Comparison of ENCODE assay signal across 14 cellular contexts in genomic region chr17:81522491-81523125, GRCh38. TPM values are rescaled to one million over a fixed set of nuclear protein-coding genes. Genes with fewer than 3 reads are reported as not detected.
"Had no signal": no experiment of that assay in that cellular context is flagged by ENCODE, and none has a peak within 500 bp of the region (broad histone marks: within the 10 kb centered on the region; RNA-seq: fewer than 3 reads in every experiment).

No MANE protein-coding gene starts in this region.

- H3K36me3 ChIP-seq: ascending aorta, colonic mucosa, left lung, neutrophil, tibial nerve had no signal

- H3K27ac ChIP-seq: ascending aorta, colonic mucosa, foreskin keratinocyte, left lung, neutrophil, tibial nerve had no signal

- DNase-seq: activated CD4-positive, alpha-beta T cell treated with anti-CD3 and anti-CD28 coated beads, Interleukin-2, amount 10 ng/mL, durations not matched to agents 24 days and 14 days; activated CD8-positive, alpha-beta memory T cell treated with anti-CD3 and anti-CD28 coated beads for 24 hours; activated naive CD4-positive, alpha-beta T cell treated with Interleukin-2 at 50 U/mL for 16 hours; activated naive CD8-positive, alpha-beta T cell treated with anti-CD3 and anti-CD28 coated beads, Interleukin-2, amount 50 U/mL, for 24 hours; colonic mucosa; foreskin keratinocyte; small intestine had no signal

- H3K36me3 Mint-ChIP-seq: WTC11 had no signal

- H3K27ac Mint-ChIP-seq: activated CD4-positive, alpha-beta T cell treated with anti-CD3 and anti-CD28 coated beads, Interleukin-2, amount 10 ng/mL, durations not matched to agents 24 days and 14 days; activated naive CD8-positive, alpha-beta T cell treated with anti-CD3 and anti-CD28 coated beads, Interleukin-2, amount 50 U/mL, for 24 hours; T-helper 17 cell; WTC11 had no signal

- H3K4me3 Mint-ChIP-seq: activated CD4-positive, alpha-beta T cell treated with anti-CD3 and anti-CD28 coated beads, Interleukin-2, amount 10 ng/mL, durations not matched to agents 24 days and 14 days; activated naive CD8-positive, alpha-beta T cell treated with anti-CD3 and anti-CD28 coated beads, Interleukin-2, amount 50 U/mL, for 24 hours; T-helper 17 cell; WTC11 had no signal

- H3K4me3 ChIP-seq: ascending aorta, colonic mucosa, left lung, tibial nerve had no signal

- H3K4me1 ChIP-seq: foreskin keratinocyte had no signal

- H3K27me3 ChIP-seq: ascending aorta had no signal

- H3K9me3 ChIP-seq: ascending aorta, colonic mucosa, left lung, neutrophil, tibial nerve had no signal

- ATAC-seq: activated naive CD8-positive, alpha-beta T cell treated with anti-CD3 and anti-CD28 coated beads, Interleukin-2, amount 50 U/mL, for 24 hours; foreskin keratinocyte; left lung; T-helper 17 cell had no signal

- H3K9me3 Mint-ChIP-seq: activated CD4-positive, alpha-beta T cell treated with anti-CD3 and anti-CD28 coated beads, Interleukin-2, amount 10 ng/mL, durations not matched to agents 24 days and 14 days; activated naive CD8-positive, alpha-beta T cell treated with anti-CD3 and anti-CD28 coated beads, Interleukin-2, amount 50 U/mL, for 24 hours; WTC11 had no signal

RNA-seq across cellular contexts. Expression of gene FSCN2, which starts 5.6 kb away (rescaled TPM):
- total RNA-seq: ascending aorta, foreskin keratinocyte had no signal
- polyA plus RNA-seq: foreskin keratinocyte, keratinocyte had no signal
